8 cellular contexts compared by ENCODE assay signal in genomic region chr6:70414813-70415212, GRCh38. TPM values are rescaled to one million over a fixed set of nuclear protein-coding genes. Genes with fewer than 3 reads are reported as not detected.
DNase-seq lines count a peak whose midpoint lies in the region; ATAC-seq and TF ChIP-seq lines count a peak whose summit lies in the region.

No MANE protein-coding gene starts in this region.

- TF ChIP-seq POLR2A in IMR-90 (IDR thresholded peaks at IDR 0.05; ENCODE audit: low read depth, low read length), result no peak

- H3K27me3 Mint-ChIP-seq in CD4-positive, alpha-beta T cell, result no peaks in the 10 kb centered on the region
- peaks cover 8 to 13% of the 10 kb centered on the region in 2 donors for H3K27me3 Mint-ChIP-seq in natural killer cell (ENCODE audit: low read depth in 2 of 2)

- intact Hi-C loops in CD4-positive, alpha-beta T cell (cut with DNase I, micrococcal nuclease), result loop anchor here (5.0 to 10.0 kb wide), 3 partner anchors 152 to 620 kb away; partner anchors contain the start of genes LMBRD1 (in 2 of the 2), SMAP1 (in 2 of the 2) and SDHAF4 (in 1 of the 2)
- intact Hi-C loops in IMR-90 (cut with micrococcal nuclease) (loop anchor here (2.0 to 5.0 kb wide), 2 partner anchors 272 to 542 kb away; partner anchors contain the start of gene B3GAT2), colonic mucosa (cut with DNase I) (loop anchor here (10.0 kb wide), 1 partner anchor 260 kb away; no protein-coding TSS in a partner anchor), natural killer cell (cut with micrococcal nuclease) (no loop called here)

- no peak overlapping the region for H3K23ac ChIP-seq in IMR-90 (ENCODE audit: low read depth, low read length)

- no peak overlapping the region for H4K91ac ChIP-seq in IMR-90 (ENCODE audit: insufficient read depth, low read depth, low read length)

- POLR2A ChIA-PET in CD4-positive, alpha-beta T cell (lab: Charles Lee), result interaction anchor here (1.0 to 1.3 kb wide), 2 partner anchors 152 to 253 kb away, joined by 3 to 4 read pairs; partner anchors contain the start of gene SDHAF4
- POLR2A ChIA-PET in IMR-90 (lab: Charles Lee; ENCODE audit: unreplicated experiment), result no interaction called here

- no peak for DNase-seq in CD4-positive, alpha-beta T cell
- DNase-seq in IMR-90 (no peak), colonic mucosa (no peak), natural killer cell (no peak), NCI-H446 (lab: John Stamatoyannopoulos, UW) (no peak), NCI-H187 treated with DMSO at 0.1 percent for 48 hours (lab: John Stamatoyannopoulos, UW) (no peak), AG08395 (ENCODE audit: low spot score) (no peak)

- CTCF ChIA-PET in CD4-positive, alpha-beta T cell (lab: Charles Lee), result no interaction called here
- CTCF ChIA-PET in IMR-90 (lab: Yijun Ruan, JAX), result no interaction called here

- H3K9me3 Mint-ChIP-seq in CD4-positive, alpha-beta T cell, result no peaks in the 10 kb centered on the region
- H3K9me3 Mint-ChIP-seq in natural killer cell, result no peaks in the 10 kb centered on the region

- H3K4me3 ChIP-seq in IMR-90 (ENCODE audit: insufficient read depth, low read depth, low read length), result no peak overlapping the region
- peak overlapping the region; percentile 87 for H3K4me3 ChIP-seq in colonic mucosa

- peak overlapping the region; percentile 92 for H3K4me3 Mint-ChIP-seq in CD4-positive, alpha-beta T cell
- H3K4me3 Mint-ChIP-seq in natural killer cell, result peak overlapping the region; percentile 93

- H3K36me3 Mint-ChIP-seq in CD4-positive, alpha-beta T cell (ENCODE audit: low read depth), result peaks cover 19% of the 10 kb centered on the region
- H3K36me3 Mint-ChIP-seq in natural killer cell, result no peaks in the 10 kb centered on the region

- no peak for ATAC-seq in CD4-positive, alpha-beta T cell (ENCODE audit: poor library complexity)
- ATAC-seq in IMR-90 (ENCODE audit: low read depth), result no peak
- ATAC-seq in natural killer cell, result no peak
- no peak for ATAC-seq in GM19328 (IDR thresholded peaks at IDR 0.05; ENCODE audit: unreplicated experiment)

- no peak for TF ChIP-seq CTCF in CD4-positive, alpha-beta T cell (IDR thresholded peaks at IDR 0.05)
- TF ChIP-seq CTCF in IMR-90 (conservative IDR thresholded peaks at IDR 0.05; ENCODE audit: low read depth, low read length) (no peak), colonic mucosa (IDR thresholded peaks at IDR 0.05) (no peak), natural killer cell (IDR thresholded peaks at IDR 0.05) (no peak)

- no peak overlapping the region for H2AFZ ChIP-seq in IMR-90 (replicated peaks; ENCODE audit: low read length, poor library complexity)

- H4K8ac ChIP-seq in IMR-90 (ENCODE audit: low read depth in 2 of 2, low read length in 2 of 2), result no peak overlapping the region

- no peak overlapping the region for H2AK9ac ChIP-seq in IMR-90 (replicated peaks; ENCODE audit: low read depth, low read length, poor library complexity)

- no peak overlapping the region for H3K18ac ChIP-seq in IMR-90 (ENCODE audit: low read depth, low read length)

- no peak overlapping the region for H2BK20ac ChIP-seq in IMR-90 (ENCODE audit: low read depth, low read length)

- no peak overlapping the region for H3K56ac ChIP-seq in IMR-90 (ENCODE audit: extremely low read depth, insufficient read depth, low read length)

- no CpG with 5 or more reads among the region's 2 CpGs for WGBS in IMR-90 (ENCODE audit: extremely low coverage in 2 of 2, insufficient read length in 1 of 2), 2 experiments

- H3K36me3 ChIP-seq in IMR-90 (ENCODE audit: control insufficient read depth, insufficient read depth, low read length) (peaks cover 5% of the 10 kb centered on the region), colonic mucosa (no peaks in the 10 kb centered on the region)

- dilution Hi-C loops in IMR-90 (cut with HindIII; ENCODE audit: low sequenced_read_pairs, unreplicated experiment), result no loop called here

- no peaks in the 10 kb centered on the region for H4K20me1 ChIP-seq in IMR-90 (ENCODE audit: insufficient read depth, low read length)

- no peak overlapping the region; the same call in 1 of the 2 replicates for H3K4me2 ChIP-seq in IMR-90 (ENCODE audit: low read depth, low read length)

- BruUV-seq in IMR-90 (replicated peaks; lab: Mats Ljungman, UMichigan), result no TSS peak

- no peaks in the 10 kb centered on the region for H3K27me3 ChIP-seq in CD4-positive, alpha-beta T cell (ENCODE audit: control insufficient read depth, insufficient read depth, low read length)
- H3K27me3 ChIP-seq in IMR-90 (ENCODE audit: control insufficient read depth, insufficient read depth, low read length), result no peaks in the 10 kb centered on the region
- H3K27me3 ChIP-seq in colonic mucosa, result no peaks in the 10 kb centered on the region

- peak overlapping the region; percentile 64 for H3K27ac Mint-ChIP-seq in CD4-positive, alpha-beta T cell
- peak overlapping the region in 1 of 2 donors; percentile 90 for H3K27ac Mint-ChIP-seq in natural killer cell

- H2BK5ac ChIP-seq in IMR-90 (ENCODE audit: low read depth, low read length, poor library complexity, severe bottlenecking), result no peak overlapping the region

- no peak overlapping the region for H2BK15ac ChIP-seq in IMR-90 (ENCODE audit: low read depth, low read length)

- H3K4me1 Mint-ChIP-seq in CD4-positive, alpha-beta T cell (ENCODE audit: low read depth), result peaks cover 23% of the 10 kb centered on the region
- H3K4me1 Mint-ChIP-seq in natural killer cell, result peaks cover 17 to 19% of the 10 kb centered on the region in 2 donors

- no peak overlapping the region for H3K14ac ChIP-seq in IMR-90 (replicated peaks; ENCODE audit: low read depth, low read length)

- no peak overlapping the region for H4K5ac ChIP-seq in IMR-90 (ENCODE audit: low read depth, low read length)

- TF ChIP-seq RAD21 in IMR-90 (IDR thresholded peaks at IDR 0.05; ENCODE audit: low read length), result no peak

- H3K4me1 ChIP-seq in IMR-90 (ENCODE audit: control insufficient read depth, insufficient read depth, low read length) (no peaks in the 10 kb centered on the region), colonic mucosa (peaks cover 3% of the 10 kb centered on the region)

- peaks cover 3 to 6% of the 10 kb centered on the region in 2 experiments; a peak in 1 of 4 replicates for H3K79me1 ChIP-seq in IMR-90 (ENCODE audit: low read depth in 1 of 2, low read length in 2 of 2)

- no peak overlapping the region for H2AK5ac ChIP-seq in IMR-90 (ENCODE audit: low read depth, low read length)

- in situ Hi-C loops in IMR-90 (cut with MboI; ENCODE audit: low sequenced_read_pairs), result no loop called here

- no peak overlapping the region for H3K4ac ChIP-seq in IMR-90 (ENCODE audit: low read depth, low read length)

- no peak overlapping the region for H3K27ac ChIP-seq in CD4-positive, alpha-beta T cell (ENCODE audit: low read depth, low read length)
- no peak overlapping the region for H3K27ac ChIP-seq in IMR-90 (ENCODE audit: insufficient read depth, low read length)
- H3K27ac ChIP-seq in colonic mucosa, result peak overlapping the region; percentile 87

- no peaks in the 10 kb centered on the region for H3K9me3 ChIP-seq in CD4-positive, alpha-beta T cell (ENCODE audit: control insufficient read depth, low read length)
- H3K9me3 ChIP-seq in IMR-90 (ENCODE audit: control insufficient read depth, insufficient read depth, low read length) (no peaks in the 10 kb centered on the region), colonic mucosa (no peaks in the 10 kb centered on the region)

- H3K9ac ChIP-seq in IMR-90 (ENCODE audit: low read depth, low read length) (no peak overlapping the region), colonic mucosa (ENCODE audit: low read depth in 2 of 2, low read length in 2 of 2) (peak overlapping the region; percentile 1 to 97)

- H2BK120ac ChIP-seq in IMR-90 (ENCODE audit: low read depth, low read length), result no peak overlapping the region

- no peaks in the 10 kb centered on the region for H3K9me1 ChIP-seq in IMR-90 (ENCODE audit: insufficient read depth, low read length)

TF ChIP-seq in IMR-90, 13 proteins besides CTCF, POLR2A, EP300 and RAD21:
- TF ChIP-seq FOS (IDR thresholded peaks at IDR 0.05; ENCODE audit: low read depth, low read length) (no peak), CHD1 (IDR thresholded peaks at IDR 0.05; ENCODE audit: low read depth, low read length) (no peak), SMC3 (IDR thresholded peaks at IDR 0.05; ENCODE audit: low read depth, low read length) (no peak), CEBPB (IDR thresholded peaks at IDR 0.05; ENCODE audit: low read depth, low read length) (peak; percentile 19; the same call in 1 of the 2 replicates), RFX5 (IDR thresholded peaks at IDR 0.05; ENCODE audit: low read depth, low read length) (no peak), BHLHE40 (IDR thresholded peaks at IDR 0.05; ENCODE audit: low read depth, low read length) (no peak)

RNA-seq across cellular contexts. Expression of gene FAM135A, which starts 1.5 kb away (rescaled TPM):
- 1 to 10 TPM; 5.6 to 6.6 TPM for total RNA-seq in CD4-positive, alpha-beta T cell
- total RNA-seq in IMR-90 (2012; rRNA removed) (7.9 and 9.7 TPM in 2 replicates), colonic mucosa (10 to 100 TPM; 36.4 to 54.8 TPM), natural killer cell (1 to 10 TPM; 4.8 to 9.3 (median 5.0) TPM)
- 1.6 and 2.2 TPM in 2 replicates for polyA plus RNA-seq in IMR-90 (2012; rRNA removed)
- polyA plus RNA-seq in IMR-90 (2012; cell fraction: cytosol; rRNA removed), result 0.25 and 0.34 TPM in 2 replicates
- 0.40 and 4.0 TPM in 2 replicates for polyA plus RNA-seq in IMR-90 (2012; cell fraction: nucleus; rRNA removed; ENCODE audit: low replicate concordance)
